Comparison of ENCODE assay signal across 25 cellular contexts in genomic region chr7:90678986-90679385, GRCh38.
A peak's percentile ranks its signal among the peaks of the same experiment; 100 is the strongest.
DNase-seq lines count a peak whose midpoint lies in the region; ATAC-seq, FAIRE-seq and TF ChIP-seq lines count a peak whose summit lies in the region.
"Had no signal": no experiment of that assay in that cellular context is flagged by ENCODE, and none has a peak within 500 bp of the region (broad histone marks: within the 10 kb centered on the region; RNA-seq: fewer than 3 reads in every experiment).

No MANE protein-coding gene starts in this region.

- FAIRE-seq in GM19239 (lab: Jason Lieb, UNC), result no peak
- FAIRE-seq: G401.6, GM12878, H1, HTR-8/SVneo, K562, RCC 7860 had no signal

- H3K79me2 ChIP-seq in GM23338 (replicated peaks; ENCODE audit: insufficient read depth), result peaks cover 40% of the 10 kb centered on the region

- no peaks in the 10 kb centered on the region for H4K20me1 ChIP-seq in GM23338 (replicated peaks; ENCODE audit: insufficient read depth)

- POLR2A ChIA-PET in GM10248 (lab: Yijun Ruan, JAX), result no interaction called here

- H3K9me2 ChIP-seq in GM23338 (ENCODE audit: insufficient read depth), result no peaks in the 10 kb centered on the region

- H3K4me3 ChIP-seq in GM23338, result no peak overlapping the region
- H3K4me3 ChIP-seq: BLaER1 treated with 17β-estradiol and CSF1 and Interleukin-3, amounts not matched to agents 10 nM and 100 nM; GM12878; K562; MG63 had no signal

- H3K4me1 Mint-ChIP-seq in GM23338, result peaks cover 46% of the 10 kb centered on the region

- TF ChIP-seq CTCF in GM23338 (conservative IDR thresholded peaks at IDR 0.05; ENCODE audit: low read depth in 2 of 2) (no peak), GM10248 (IDR thresholded peaks at IDR 0.05; ENCODE audit: control extremely low read depth, extremely low read depth, low read depth, missing control alignments) (no peak)

- H3K27me3 Mint-ChIP-seq in GM23338 (ENCODE audit: insufficient read depth, low read depth, poor library complexity), result no peaks in the 10 kb centered on the region
- H3K27me3 Mint-ChIP-seq: CD4-positive, alpha-beta T cell had no signal

- no peak overlapping the region for H3K27ac Mint-ChIP-seq in GM23338
- H3K27ac Mint-ChIP-seq: CD4-positive, alpha-beta T cell had no signal

- DNase-seq in GM23338 (ENCODE audit: low spot score), result peak; percentile 17
- peak; percentile 3 for DNase-seq in NCI-H524 treated with DMSO at 0.1 percent for 48 hours (lab: John Stamatoyannopoulos, UW)
- peak; percentile 45 for DNase-seq in left kidney (ENCODE audit: low read depth, low spot score)
- DNase-seq in cortex of kidney (lab: John Stamatoyannopoulos, UW), result no peak
- no peak for DNase-seq in GM10248 (ENCODE audit: extremely low spot score)
- DNase-seq in GM19239 (ENCODE audit: insufficient read length, low spot score), result no peak
- no peak for DNase-seq in HT-29 (ENCODE audit: low spot score)
- DNase-seq: AML-193; CD4-positive, alpha-beta T cell; MG63; NCI-H1105 treated with DMSO at 0.1 percent for 48 hours; NCI-H146; NCI-H1930; NCI-H2107; NCI-H446 treated with DMSO at 0.1 percent for 48 hours; SIG-M5 had no signal

- CTCF ChIA-PET in GM10248 (lab: Yijun Ruan, JAX), result interaction anchor here (0.6 to 1.4 kb wide), 4 partner anchors 18 to 356 kb away, joined by 3 to 4 read pairs (median 4); no protein-coding TSS in a partner anchor

- ATAC-seq in GM23338, result no peak; the same call in 2 of the 3 replicates
- ATAC-seq: GM12878, HCT116, K562, SK-N-SH treated with all-trans-retinoic acid at 6 μM for 48 hours had no signal

- no peak overlapping the region for H2AFZ ChIP-seq in GM23338

- no peak overlapping the region for H3K4me3 Mint-ChIP-seq in GM23338
- H3K4me3 Mint-ChIP-seq: CD4-positive, alpha-beta T cell had no signal

- H3K9me3 Mint-ChIP-seq in GM23338, result no peaks in the 10 kb centered on the region
- H3K9me3 Mint-ChIP-seq: CD4-positive, alpha-beta T cell had no signal

- no peaks in the 10 kb centered on the region for H3K36me3 Mint-ChIP-seq in GM23338 (ENCODE audit: low read depth)

- H3K4me2 ChIP-seq in GM23338, result peak overlapping the region; percentile 45; the same call in 1 of the 2 replicates
- H3K4me2 ChIP-seq: BLaER1 treated with 17β-estradiol and CSF1 and Interleukin-3, amounts not matched to agents 10 nM and 100 nM had no signal

- H3K36me3 ChIP-seq in GM23338 (ENCODE audit: insufficient read depth), result no peaks in the 10 kb centered on the region
- H3K36me3 ChIP-seq: BLaER1 treated with 17β-estradiol and CSF1 and Interleukin-3, amounts not matched to agents 10 nM and 100 nM; MG63 had no signal

- H3K27me3 ChIP-seq in GM23338 (ENCODE audit: insufficient read depth), result no peaks in the 10 kb centered on the region
- H3K27me3 ChIP-seq: BLaER1 treated with 17β-estradiol and CSF1 and Interleukin-3, amounts not matched to agents 10 nM and 100 nM; MG63 had no signal

- peaks cover 38% of the 10 kb centered on the region for H3K4me1 ChIP-seq in GM23338 (ENCODE audit: insufficient read depth)

- no peaks in the 10 kb centered on the region for H3F3A ChIP-seq in GM23338 (replicated peaks; ENCODE audit: low read depth)

- no peak overlapping the region for H3K27ac ChIP-seq in GM23338 (ENCODE audit: low read depth)
- H3K27ac ChIP-seq: BLaER1 treated with 17β-estradiol and CSF1 and Interleukin-3, amounts not matched to agents 10 nM and 100 nM had no signal

TF ChIP-seq in GM23338, 12 proteins besides CTCF, POLR2A, EP300 and RAD21 (continues in another document):
- TF ChIP-seq JUNB (IDR thresholded peaks at IDR 0.05; ENCODE audit: unreplicated experiment), result no peak
- TF ChIP-seq ZNF331 (CRISPR knock-in tag; IDR thresholded peaks at IDR 0.05; ENCODE audit: low read depth), result no peak
- TF ChIP-seq POLR2AphosphoS5 (IDR thresholded peaks at IDR 0.05; ENCODE audit: low read depth), result no peak
- TF ChIP-seq ETS1 (IDR thresholded peaks at IDR 0.05), result no peak
- TF ChIP-seq EZH2phosphoT487 (IDR thresholded peaks at IDR 0.05; ENCODE audit: unreplicated experiment), result no peak
- TF ChIP-seq NANOG (IDR thresholded peaks at IDR 0.05; ENCODE audit: borderline replicate concordance), result no peak
- TF ChIP-seq STAT1 (IDR thresholded peaks at IDR 0.05; ENCODE audit: unreplicated experiment), result no peak
- TF ChIP-seq ZNF462 (CRISPR knock-in tag; IDR thresholded peaks at IDR 0.05), result no peak
- no peak for TF ChIP-seq ZNF114 (CRISPR knock-in tag; IDR thresholded peaks at IDR 0.05)

Comparison
In these comparisons a context has a peak if more than half of its experiments do, and no peak if none do; other contexts are left out.
1. DNase-seq: peak in GM23338 (single experiment), NCI-H524 treated with DMSO at 0.1 percent for 48 hours (single experiment) and left kidney (single experiment); none in cortex of kidney (single experiment), GM10248 (single experiment), GM19239 (single experiment) and HT-29 (single experiment).